11 cellular contexts compared by ENCODE assay signal in the genomic region with DNA sequence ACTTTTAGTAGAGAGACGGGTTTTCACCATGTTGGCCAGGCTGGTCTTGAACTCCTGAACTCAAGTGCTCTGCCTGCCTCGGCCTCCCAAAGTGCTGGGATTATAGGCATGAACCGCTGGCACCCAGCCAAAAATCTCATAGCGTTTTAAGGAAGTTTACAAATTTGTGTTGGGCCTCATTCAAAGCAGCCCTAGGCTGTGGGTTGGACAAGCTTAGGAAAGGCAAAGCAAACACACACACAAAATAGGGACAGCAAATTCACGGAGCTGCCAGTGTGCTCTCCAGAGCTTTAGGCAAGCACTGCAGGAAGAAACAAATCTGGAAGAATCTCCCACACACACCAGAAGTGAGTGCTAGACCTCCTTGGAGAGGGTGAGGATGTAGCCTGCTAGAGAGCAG. TPM values are rescaled to one million over a fixed set of nuclear protein-coding genes. Genes with fewer than 3 reads are reported as not detected.
DNase-seq lines count a peak whose midpoint lies in the region; ATAC-seq, FAIRE-seq and TF ChIP-seq lines count a peak whose summit lies in the region.
"Not testable (repeated sequence)": the region's sequence is repeated elsewhere in the genome, so short reads cannot be mapped to it uniquely, and the experiment has no call there.
"Had no signal": no experiment of that assay in that cellular context is flagged by ENCODE, and none has a peak within 500 bp of the region (broad histone marks: within the 10 kb centered on the region; RNA-seq: fewer than 3 reads in every experiment).

No MANE protein-coding gene starts in this region.

- TF ChIP-seq CTCF in IMR-90 (conservative IDR thresholded peaks at IDR 0.05; ENCODE audit: low read depth, low read length); GM12878 (IDR thresholded peaks at IDR 0.05 in 2 of 3, conservative IDR thresholded peaks at IDR 0.05 in 1 of 3; ENCODE audit: control insufficient read depth in 2 of 3, extremely low read depth in 1 of 3, insufficient read depth in 1 of 3, low read depth in 3 of 3, low read length in 3 of 3): not testable (repeated sequence)

- H3K4me1 Mint-ChIP-seq in memory B cell = not testable (repeated sequence)

- H2BK5ac ChIP-seq in IMR-90 (ENCODE audit: low read depth, low read length, poor library complexity, severe bottlenecking) = not testable (repeated sequence)

- H3K9me3 ChIP-seq in IMR-90 (ENCODE audit: control insufficient read depth, insufficient read depth, low read length); GM12878 (replicated peaks; ENCODE audit: control insufficient read depth, insufficient read depth, low read length): not testable (repeated sequence)

- not testable (repeated sequence) for H2BK120ac ChIP-seq in IMR-90 (ENCODE audit: low read depth, low read length)

- not testable (repeated sequence) for H3K9me1 ChIP-seq in IMR-90 (ENCODE audit: insufficient read depth, low read length)

- not testable (repeated sequence) for TF ChIP-seq RAD21 in IMR-90 (IDR thresholded peaks at IDR 0.05; ENCODE audit: low read length); GM12878 (IDR thresholded peaks at IDR 0.05; ENCODE audit: insufficient read depth, low read depth, low read length)

- not testable (repeated sequence) for H2BK20ac ChIP-seq in IMR-90 (ENCODE audit: low read depth, low read length)

- CTCF ChIA-PET in IMR-90 (lab: Yijun Ruan, JAX); GM12878 (lab: Yijun Ruan, JAX): not testable (repeated sequence)

- peak; percentile 59 for FAIRE-seq in GM12891 (lab: Jason Lieb, UNC)
- FAIRE-seq in GM12878 (lab: Jason Lieb, UNC) = not testable (repeated sequence)

- dilution Hi-C loops in IMR-90 (cut with HindIII; ENCODE audit: low sequenced_read_pairs, unreplicated experiment) = not testable (repeated sequence)

- not testable (repeated sequence) for H3K18ac ChIP-seq in IMR-90 (ENCODE audit: low read depth, low read length)

- not testable (repeated sequence) for H3K36me3 ChIP-seq in IMR-90 (ENCODE audit: control insufficient read depth, insufficient read depth, low read length); GM12878 (ENCODE audit: control insufficient read depth in 2 of 2, insufficient read depth in 2 of 2, low read length in 1 of 2)

- H3K4me1 ChIP-seq in IMR-90 (ENCODE audit: control insufficient read depth, insufficient read depth, low read length); GM12878 (ENCODE audit: control insufficient read depth, insufficient read depth, low read length): not testable (repeated sequence)

- H3K4ac ChIP-seq in IMR-90 (ENCODE audit: low read depth, low read length) = not testable (repeated sequence)

- H3K79me2 ChIP-seq in GM12878 (ENCODE audit: control insufficient read depth, insufficient read depth, low read length) = not testable (repeated sequence)

- WGBS in IMR-90 (ENCODE audit: extremely low coverage in 2 of 2, insufficient read length in 1 of 2), 2 experiments = no CpG with 5 or more reads among the region's 5 CpGs
- 10% methylated on average over 2 of the region's 5 CpGs for WGBS in GM12878 (ENCODE audit: insufficient coverage, insufficient replicate concordance, low lambda C conversion rate, missing lambda C conversion rate)

- H4K5ac ChIP-seq in IMR-90 (ENCODE audit: low read depth, low read length) = not testable (repeated sequence)

- not testable (repeated sequence) for H3K4me3 ChIP-seq in IMR-90 (ENCODE audit: insufficient read depth, low read depth, low read length); GM12878

- ATAC-seq in GM19395 (IDR thresholded peaks at IDR 0.05; ENCODE audit: unreplicated experiment) (peak; percentile 25), HG02763 (IDR thresholded peaks at IDR 0.05; ENCODE audit: unreplicated experiment) (peak; percentile 31), IMR-90 (ENCODE audit: low read depth) (0 out of 2 replicates have a peak, but pooled peaks have one; percentile 32), GM12878 (peak; percentile 14; the same call in 1 of the 3 replicates), memory B cell (ENCODE audit: low read depth) (peak; percentile 55)

- H3K27me3 ChIP-seq in IMR-90 (ENCODE audit: control insufficient read depth, insufficient read depth, low read length); GM12878 (replicated peaks in 1 of 2; ENCODE audit: control insufficient read depth in 2 of 2, insufficient read depth in 2 of 2, low read length in 1 of 2): not testable (repeated sequence)

- H3K27ac ChIP-seq in IMR-90 (ENCODE audit: insufficient read depth, low read length); GM12878 (ENCODE audit: control insufficient read depth, insufficient read depth): not testable (repeated sequence)

- not testable (repeated sequence) for H3K9me3 Mint-ChIP-seq in memory B cell

- H2BK15ac ChIP-seq in IMR-90 (ENCODE audit: low read depth, low read length) = not testable (repeated sequence)

- TF ChIP-seq POLR2A in GM12891 (IDR thresholded peaks at IDR 0.05; ENCODE audit: low read depth, low read length); IMR-90 (IDR thresholded peaks at IDR 0.05; ENCODE audit: low read depth, low read length); GM12878 (IDR thresholded peaks at IDR 0.05; ENCODE audit: low read depth, low read length): not testable (repeated sequence)

- not testable (repeated sequence) for H3K79me1 ChIP-seq in IMR-90 (ENCODE audit: low read depth in 1 of 2, low read length in 2 of 2)

- DNase-seq in GM12891 (ENCODE audit: insufficient read length, low spot score); IMR-90; GM12878 (ENCODE audit: low read depth, low spot score); memory B cell (ENCODE audit: low spot score in 2 of 2): not testable (repeated sequence)
- DNase-seq in NCI-H69 (lab: John Stamatoyannopoulos, UW) = peak; percentile 19

- not testable (repeated sequence) for H2AK5ac ChIP-seq in IMR-90 (ENCODE audit: low read depth, low read length)

- not testable (repeated sequence) for H2AK9ac ChIP-seq in IMR-90 (replicated peaks; ENCODE audit: low read depth, low read length, poor library complexity)

- SMC1A ChIA-PET in GM12878 (lab: Charles Lee; ENCODE audit: uncharacterized antibody, unreplicated experiment) = not testable (repeated sequence)

- TF ChIP-seq EP300 in GM12878 (IDR thresholded peaks at IDR 0.05; ENCODE audit: borderline replicate concordance in 1 of 2, control insufficient read depth in 1 of 2, low read depth in 2 of 2, low read length in 2 of 2) = not testable (repeated sequence)

- H3K27ac Mint-ChIP-seq in memory B cell = not testable (repeated sequence)

- in situ Hi-C loops in IMR-90 (cut with MboI; ENCODE audit: low sequenced_read_pairs) = not testable (repeated sequence)
- in situ Hi-C loops in GM12878 (cut with MboI) = loop anchor here (25.0 kb wide), 1 partner anchor 1591 kb away; no protein-coding TSS in a partner anchor

- H3K9ac ChIP-seq in IMR-90 (ENCODE audit: low read depth, low read length); GM12878 (ENCODE audit: control insufficient read depth, insufficient read depth, low read length): not testable (repeated sequence)

- not testable (repeated sequence) for H3K4me3 Mint-ChIP-seq in memory B cell

- not testable (repeated sequence) for H4K91ac ChIP-seq in IMR-90 (ENCODE audit: insufficient read depth, low read depth, low read length)

- RAD21 ChIA-PET in GM12878 (lab: Charles Lee; ENCODE audit: unreplicated experiment) = not testable (repeated sequence)

- not testable (repeated sequence) for H3K14ac ChIP-seq in IMR-90 (replicated peaks; ENCODE audit: low read depth, low read length)

- not testable (repeated sequence) for H3K27me3 Mint-ChIP-seq in memory B cell

- not testable (repeated sequence) for H3K4me2 ChIP-seq in IMR-90 (ENCODE audit: low read depth, low read length)
- 0 out of 2 replicates have a peak overlapping the region, but pooled peaks have one; percentile 48 for H3K4me2 ChIP-seq in GM12878 (ENCODE audit: control insufficient read depth, insufficient read depth)

- H2AFZ ChIP-seq in IMR-90 (replicated peaks; ENCODE audit: low read length, poor library complexity); GM12878 (ENCODE audit: control insufficient read depth, low read depth, low read length): not testable (repeated sequence)

- intact Hi-C loops in IMR-90 (cut with micrococcal nuclease); GM12878 (cut with micrococcal nuclease; ENCODE audit: unreplicated experiment): not testable (repeated sequence)

- H4K8ac ChIP-seq in IMR-90 (ENCODE audit: low read depth in 2 of 2, low read length in 2 of 2) = not testable (repeated sequence)

- H4K20me1 ChIP-seq in IMR-90 (ENCODE audit: insufficient read depth, low read length); GM12878 (ENCODE audit: control insufficient read depth, insufficient read depth): not testable (repeated sequence)

- not testable (repeated sequence) for H3K23ac ChIP-seq in IMR-90 (ENCODE audit: low read depth, low read length)

- POLR2A ChIA-PET in IMR-90 (lab: Charles Lee; ENCODE audit: unreplicated experiment); GM12878 (lab: Charles Lee): not testable (repeated sequence)

- not testable (repeated sequence) for BruUV-seq in IMR-90 (replicated peaks; lab: Mats Ljungman, UMichigan); GM12878 (replicated peaks; lab: Mats Ljungman, UMichigan)

- H3K36me3 Mint-ChIP-seq in memory B cell = not testable (repeated sequence)

- H3K56ac ChIP-seq in IMR-90 (ENCODE audit: extremely low read depth, insufficient read depth, low read length) = not testable (repeated sequence)

RNA-seq across cellular contexts. Expression of a gene that starts 25.6 kb away (rescaled TPM):
- polyA plus RNA-seq in GM12891 (2012; ENCODE audit: low read depth, missing spikeins) = not detected
- total RNA-seq in IMR-90 (2012; rRNA removed) (not detected in 2 replicates), GM12878 (2014; rRNA removed) (not detected in 2 replicates), GM12878 (2014; rRNA removed; fragmentation: Illumina TruSeq; extraction: Trizol) (not detected in 2 replicates), GM12878 (2021) (not detected in 2 replicates)
- polyA plus RNA-seq in IMR-90 (2012; rRNA removed) (not detected in 2 replicates), GM12878 (2011; rRNA removed) (not detected in 2 replicates), GM12878 (2014; fragmentation: Illumina TruSeq; extraction: Trizol) (not detected in 2 replicates), GM12878 (2014; fragmentation: Nextera tagmentation; extraction: Ambion mirVana) (not detected), GM12878 (2014; rRNA removed) (not detected in 2 replicates), GM12878 (2016; fragmentation: Nextera tagmentation; extraction: Ambion mirVana) (not detected)
- not detected in 2 replicates for polyA plus RNA-seq in IMR-90 (2012; cell fraction: cytosol; rRNA removed)
- polyA plus RNA-seq in IMR-90 (2012; cell fraction: nucleus; rRNA removed; ENCODE audit: low replicate concordance) = 0.03 and 0.05 TPM in 2 replicates
- not detected in 2 replicates for total RNA-seq in GM12878 (2013; cell fraction: nucleolus; rRNA removed)
- polyA plus RNA-seq in GM12878 (2011; ENCODE audit: low read depth) = not detected
- not detected in 2 replicates for polyA plus RNA-seq in GM12878 (2011; cell fraction: cytosol; rRNA removed)
- polyA plus RNA-seq in GM12878 (2011; cell fraction: nucleus; rRNA removed) = not detected in 2 replicates
- not detected in 2 replicates for polyA plus RNA-seq in GM12878 (2012)
- polyA minus RNA-seq in GM12878 (2011; rRNA and poly(A)+ RNA removed) = not detected in 2 replicates
- not detected in 2 replicates for polyA minus RNA-seq in GM12878 (2011; cell fraction: cytosol; rRNA and poly(A)+ RNA removed)
- not detected in 2 replicates for polyA minus RNA-seq in GM12878 (2011; cell fraction: nucleus; rRNA and poly(A)+ RNA removed)
- total RNA-seq: A673, H1, HT1080, T-cell had no signal

RNA-seq across cellular contexts. Expression of a gene that starts 39.8 kb away (rescaled TPM):
- 18.3 TPM for polyA plus RNA-seq in GM12891 (2012; ENCODE audit: low read depth, missing spikeins)
- 7.5 and 8.1 TPM in 2 replicates for total RNA-seq in IMR-90 (2012; rRNA removed)
- polyA plus RNA-seq in IMR-90 (2012; rRNA removed) = 7.3 and 7.5 TPM in 2 replicates
- 4.5 and 15.3 TPM in 2 replicates for polyA plus RNA-seq in IMR-90 (2012; cell fraction: cytosol; rRNA removed)
- 11.6 and 11.8 TPM in 2 replicates for polyA plus RNA-seq in IMR-90 (2012; cell fraction: nucleus; rRNA removed; ENCODE audit: low replicate concordance)
- 29.6 and 32.0 TPM in 2 replicates for total RNA-seq in GM12878 (2013; cell fraction: nucleolus; rRNA removed)
- 36.6 and 38.8 TPM in 2 replicates for total RNA-seq in GM12878 (2014; rRNA removed)
- 23.5 and 27.2 TPM in 2 replicates for total RNA-seq in GM12878 (2014; rRNA removed; fragmentation: Illumina TruSeq; extraction: Trizol)
- 34.9 and 38.0 TPM in 2 replicates for total RNA-seq in GM12878 (2021)
- 10.1 TPM for polyA plus RNA-seq in GM12878 (2011; ENCODE audit: low read depth)
- 14.6 and 21.7 TPM in 2 replicates for polyA plus RNA-seq in GM12878 (2011; rRNA removed)
- polyA plus RNA-seq in GM12878 (2011; cell fraction: cytosol; rRNA removed) = 26.3 and 29.8 TPM in 2 replicates
- 27.3 and 41.9 TPM in 2 replicates for polyA plus RNA-seq in GM12878 (2011; cell fraction: nucleus; rRNA removed)
- 16.7 and 18.9 TPM in 2 replicates for polyA plus RNA-seq in GM12878 (2012)
- polyA plus RNA-seq in GM12878 (2014; fragmentation: Illumina TruSeq; extraction: Trizol) = 21.9 and 31.3 TPM in 2 replicates
- 1 to 10 TPM; 5.2 to 7.5 TPM for polyA plus RNA-seq in GM12878 (2014; fragmentation: Nextera tagmentation; extraction: Ambion mirVana)
- polyA plus RNA-seq in GM12878 (2014; rRNA removed) = 38.0 and 39.6 TPM in 2 replicates
- 10 to 100 TPM; 59.7 to 60.1 TPM for polyA plus RNA-seq in GM12878 (2016; fragmentation: Nextera tagmentation; extraction: Ambion mirVana)
- polyA minus RNA-seq in GM12878 (2011; rRNA and poly(A)+ RNA removed) = 16.3 and 23.0 TPM in 2 replicates
- 10.0 and 12.3 TPM in 2 replicates for polyA minus RNA-seq in GM12878 (2011; cell fraction: cytosol; rRNA and poly(A)+ RNA removed)
- polyA minus RNA-seq in GM12878 (2011; cell fraction: nucleus; rRNA and poly(A)+ RNA removed) = 9.3 and 23.3 TPM in 2 replicates
